1 cellular context compared by ENCODE assay signal in genomic region chr10:96842896-96843723, GRCh38.
TF ChIP-seq lines count a peak whose summit lies in the region.

No MANE protein-coding gene starts in this region.

TF ChIP-seq in liver, 16 proteins besides CTCF, POLR2A, EP300 and RAD21 (continued from another document):
- peak; percentile 82 to 83 for TF ChIP-seq HNF4A (conservative IDR thresholded peaks at IDR 0.05)
- TF ChIP-seq ZBTB33 (IDR thresholded peaks at IDR 0.05) = peak; percentile 61
